In the genomic region with DNA sequence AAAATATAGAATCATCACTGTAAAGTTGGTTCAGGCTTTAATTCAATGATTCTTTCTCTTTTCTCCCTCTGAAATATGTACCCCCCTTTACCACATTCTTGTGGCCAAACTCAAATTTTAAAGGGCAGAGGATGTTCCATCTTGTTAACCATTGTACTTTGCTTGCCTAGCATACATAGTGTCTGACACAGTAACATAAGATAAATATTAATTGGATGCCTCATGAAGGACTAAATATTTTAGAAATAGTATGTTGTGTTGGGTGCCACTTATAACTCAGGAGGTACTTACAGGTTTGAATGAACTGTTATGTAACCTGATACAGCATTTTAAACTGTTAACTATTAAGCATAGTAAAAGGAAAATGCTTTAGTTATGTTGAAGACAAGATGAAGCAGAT, we compare ENCODE assay signal across 17 cellular contexts.
DNase-seq lines count a peak whose midpoint lies in the region; ATAC-seq, FAIRE-seq and TF ChIP-seq lines count a peak whose summit lies in the region.
"Had no signal": no experiment of that assay in that cellular context is flagged by ENCODE, and none has a peak within 500 bp of the region (broad histone marks: within the 10 kb centered on the region; RNA-seq: fewer than 3 reads in every experiment).

No MANE protein-coding gene starts in this region.

- H3K4me3 ChIP-seq in SJSA1 (no peak overlapping the region), fibroblast of pulmonary artery (replicated peaks; ENCODE audit: low read depth, low read length) (no peak overlapping the region)
- H3K4me3 ChIP-seq: colonic mucosa, GM23338, PC-9 had no signal

- H2BK20ac ChIP-seq in H9 (ENCODE audit: low read depth, low read length, poor library complexity, severe bottlenecking): no peak overlapping the region

- no peak overlapping the region for H3K56ac ChIP-seq in H9 (ENCODE audit: insufficient read length, low read depth, low read length)

- H3K4me3 Mint-ChIP-seq in activated naive CD8-positive, alpha-beta T cell treated with anti-CD3 and anti-CD28 coated beads, Interleukin-2, amount 50 U/mL, for 24 hours: no peak overlapping the region
- H3K4me3 Mint-ChIP-seq in activated naive CD8-positive, alpha-beta T cell treated with anti-CD3 and anti-CD28 coated beads for 36 hours: no peak overlapping the region
- no peak overlapping the region for H3K4me3 Mint-ChIP-seq in H9
- H3K4me3 Mint-ChIP-seq in Calu3 (ENCODE audit: low read depth, unreplicated experiment): no peak overlapping the region
- H3K4me3 Mint-ChIP-seq: GM23338; stimulated activated naive CD8-positive, alpha-beta T cell treated with anti-CD3 and anti-CD28 coated beads, Interleukin-15, Interleukin-2, amounts not matched to agents 100 ng/mL and 50 ng/mL, for 24 hours had no signal

- H3K27ac ChIP-seq in SJSA1: peak overlapping the region; percentile 39
- H3K27ac ChIP-seq in H9 (ENCODE audit: insufficient read length, low read depth, low read length): no peak overlapping the region
- H3K27ac ChIP-seq: colonic mucosa, PC-9 had no signal

- H3K27ac Mint-ChIP-seq in activated naive CD8-positive, alpha-beta T cell treated with anti-CD3 and anti-CD28 coated beads, Interleukin-2, amount 50 U/mL, for 24 hours: no peak overlapping the region
- no peak overlapping the region for H3K27ac Mint-ChIP-seq in activated naive CD8-positive, alpha-beta T cell treated with anti-CD3 and anti-CD28 coated beads for 36 hours
- H3K27ac Mint-ChIP-seq in H9 (no peak overlapping the region), Calu3 (ENCODE audit: unreplicated experiment) (no peak overlapping the region)
- H3K27ac Mint-ChIP-seq: GM23338; stimulated activated naive CD8-positive, alpha-beta T cell treated with anti-CD3 and anti-CD28 coated beads, Interleukin-15, Interleukin-2, amounts not matched to agents 100 ng/mL and 50 ng/mL, for 24 hours had no signal

- no peaks in the 10 kb centered on the region for H3K9me3 Mint-ChIP-seq in activated naive CD8-positive, alpha-beta T cell treated with anti-CD3 and anti-CD28 coated beads, Interleukin-2, amount 50 U/mL, for 24 hours
- H3K9me3 Mint-ChIP-seq in activated naive CD8-positive, alpha-beta T cell treated with anti-CD3 and anti-CD28 coated beads for 36 hours: no peaks in the 10 kb centered on the region
- H3K9me3 Mint-ChIP-seq in H9 (no peaks in the 10 kb centered on the region), Calu3 (ENCODE audit: low read depth, unreplicated experiment) (no peaks in the 10 kb centered on the region)
- H3K9me3 Mint-ChIP-seq: GM23338; stimulated activated naive CD8-positive, alpha-beta T cell treated with anti-CD3 and anti-CD28 coated beads, Interleukin-15, Interleukin-2, amounts not matched to agents 100 ng/mL and 50 ng/mL, for 24 hours had no signal

- H3K27me3 Mint-ChIP-seq in activated naive CD8-positive, alpha-beta T cell treated with anti-CD3 and anti-CD28 coated beads, Interleukin-2, amount 50 U/mL, for 24 hours: no peaks in the 10 kb centered on the region
- no peaks in the 10 kb centered on the region for H3K27me3 Mint-ChIP-seq in activated naive CD8-positive, alpha-beta T cell treated with anti-CD3 and anti-CD28 coated beads for 36 hours
- H3K27me3 Mint-ChIP-seq in H9 (ENCODE audit: low read depth) (no peaks in the 10 kb centered on the region), Calu3 (ENCODE audit: unreplicated experiment) (no peaks in the 10 kb centered on the region)
- H3K27me3 Mint-ChIP-seq: stimulated activated naive CD8-positive, alpha-beta T cell treated with anti-CD3 and anti-CD28 coated beads, Interleukin-15, Interleukin-2, amounts not matched to agents 100 ng/mL and 50 ng/mL, for 24 hours had no signal

- BruUV-seq in Calu3 (replicated peaks; lab: Mats Ljungman, UMichigan): no TSS peak

- no peak overlapping the region for H2AFZ ChIP-seq in H9 (ENCODE audit: low read length)
- H2AFZ ChIP-seq: GM23338, PC-9 had no signal

- CTCF ChIA-PET in Calu3 (lab: Charles Lee): no interaction called here

- no peak overlapping the region for H2BK12ac ChIP-seq in H9 (ENCODE audit: insufficient read length, low read depth, low read length)

- FAIRE-seq in urothelium cell line (lab: Jason Lieb, UNC): no peak

- H3K4me1 ChIP-seq in SJSA1 (replicated peaks): peaks cover 50% of the 10 kb centered on the region
- no peaks in the 10 kb centered on the region for H3K4me1 ChIP-seq in H9 (ENCODE audit: insufficient read depth, low read length)

- no peak overlapping the region for H2BK5ac ChIP-seq in H9 (ENCODE audit: insufficient read length, low read length)

- no peaks in the 10 kb centered on the region for H3K27me3 ChIP-seq in SJSA1 (replicated peaks)
- no peaks in the 10 kb centered on the region for H3K27me3 ChIP-seq in H9 (ENCODE audit: insufficient read depth, low read length)
- H3K27me3 ChIP-seq: colonic mucosa had no signal

- H3K9me3 ChIP-seq in SJSA1 (replicated peaks): no peaks in the 10 kb centered on the region
- no peaks in the 10 kb centered on the region for H3K9me3 ChIP-seq in H9 (ENCODE audit: control insufficient read depth, low read depth, low read length)
- H3K9me3 ChIP-seq: Caco-2, colonic mucosa had no signal

- H4K91ac ChIP-seq in H9 (ENCODE audit: insufficient read length, low read depth, low read length): no peak overlapping the region

- no peak overlapping the region for H3K23ac ChIP-seq in H9 (ENCODE audit: insufficient read length, low read depth, low read length)

- H3K14ac ChIP-seq in H9 (ENCODE audit: insufficient read depth, low read length): no peak overlapping the region

- H4K20me1 ChIP-seq in H9 (ENCODE audit: control insufficient read depth, insufficient read depth, insufficient read length): no peaks in the 10 kb centered on the region

- H2BK120ac ChIP-seq in H9 (ENCODE audit: low read depth, low read length, poor library complexity, severe bottlenecking): no peak overlapping the region

- H2AK5ac ChIP-seq in H9 (ENCODE audit: insufficient read length, low read length): no peak overlapping the region

- H3K9ac ChIP-seq in H9 (ENCODE audit: extremely low read depth, insufficient read length, low read length): no peak overlapping the region

- no peak overlapping the region for H2BK15ac ChIP-seq in H9 (ENCODE audit: low read depth, low read length)

- H3T11ph ChIP-seq in H9 (ENCODE audit: low read length): no peak overlapping the region

- no peaks in the 10 kb centered on the region for H3K23me2 ChIP-seq in H9 (ENCODE audit: insufficient read length, low read depth, low read length, poor library complexity, severe bottlenecking)

- no peak overlapping the region for H4K8ac ChIP-seq in H9 (replicated peaks; ENCODE audit: insufficient read length, low read depth, low read length)

- no peak for DNase-seq in activated naive CD8-positive, alpha-beta T cell treated with anti-CD3 and anti-CD28 coated beads, Interleukin-2, amount 50 U/mL, for 24 hours
- no peak for DNase-seq in activated naive CD8-positive, alpha-beta T cell treated with anti-CD3 and anti-CD28 coated beads for 36 hours
- DNase-seq in SJSA1 (ENCODE audit: low read depth in 1 of 2, low spot score in 2 of 2) (peak in 1 of 2 experiments; percentile 74), fibroblast of pulmonary artery (ENCODE audit: low read depth) (peak; percentile 35), urothelium cell line (ENCODE audit: low spot score) (peak; percentile 12), H9 (no peak), Calu3 (no peak)
- DNase-seq: activated CD4-positive, alpha-beta T cell treated with anti-CD3 and anti-CD28 coated beads for 4 hours; activated T-cell treated with anti-CD3 and anti-CD28 coated beads for 4 hours; Caco-2; colonic mucosa; mesendoderm; NCI-H1092; PC-9 had no signal

- no peaks in the 10 kb centered on the region for H3K36me3 Mint-ChIP-seq in activated naive CD8-positive, alpha-beta T cell treated with anti-CD3 and anti-CD28 coated beads, Interleukin-2, amount 50 U/mL, for 24 hours (ENCODE audit: low read depth)
- no peaks in the 10 kb centered on the region for H3K36me3 Mint-ChIP-seq in activated naive CD8-positive, alpha-beta T cell treated with anti-CD3 and anti-CD28 coated beads for 36 hours
- no peaks in the 10 kb centered on the region for H3K36me3 Mint-ChIP-seq in H9 (ENCODE audit: insufficient read depth in 1 of 3, low read depth in 3 of 3)
- no peaks in the 10 kb centered on the region for H3K36me3 Mint-ChIP-seq in Calu3 (ENCODE audit: insufficient read depth, unreplicated experiment)

- H3K18ac ChIP-seq in H9 (ENCODE audit: insufficient read length, low read depth, low read length): no peak overlapping the region

- H4K5ac ChIP-seq in H9 (ENCODE audit: insufficient read length, low read depth, low read length): no peak overlapping the region

- H3K4me1 Mint-ChIP-seq in activated naive CD8-positive, alpha-beta T cell treated with anti-CD3 and anti-CD28 coated beads, Interleukin-2, amount 50 U/mL, for 24 hours: peaks cover 69% of the 10 kb centered on the region
- H3K4me1 Mint-ChIP-seq in activated naive CD8-positive, alpha-beta T cell treated with anti-CD3 and anti-CD28 coated beads for 36 hours: peaks cover 54% of the 10 kb centered on the region
- H3K4me1 Mint-ChIP-seq in H9 (peaks cover 11 to 22% of the 10 kb centered on the region in 2 experiments), Calu3 (ENCODE audit: low read depth, unreplicated experiment) (peaks cover 42% of the 10 kb centered on the region)

- no peak overlapping the region for H3K4me2 ChIP-seq in H9 (ENCODE audit: insufficient read depth, insufficient read length, low read length)
- H3K4me2 ChIP-seq: GM23338, PC-9 had no signal

- no peaks in the 10 kb centered on the region for H3K79me1 ChIP-seq in H9 (ENCODE audit: insufficient read depth, low read depth, low read length, poor library complexity, severe bottlenecking)

- no peaks in the 10 kb centered on the region for H3K36me3 ChIP-seq in SJSA1
- H3K36me3 ChIP-seq: colonic mucosa had no signal

- peak; percentile 59 for ATAC-seq in activated naive CD8-positive, alpha-beta T cell treated with anti-CD3 and anti-CD28 coated beads, Interleukin-2, amount 50 U/mL, for 24 hours
- ATAC-seq in HG02970 (IDR thresholded peaks at IDR 0.05; ENCODE audit: low FRiP score, unreplicated experiment): no peak
- ATAC-seq: GM23338 had no signal

- no peak overlapping the region for H3K4ac ChIP-seq in H9 (ENCODE audit: low read depth, low read length)

- TF ChIP-seq CTCF in fibroblast of pulmonary artery (IDR thresholded peaks at IDR 0.05; ENCODE audit: low read length, missing control alignments) (no peak), H9 (conservative IDR thresholded peaks at IDR 0.05) (no peak), Calu3 (IDR thresholded peaks at IDR 0.05; ENCODE audit: unreplicated experiment) (no peak)

- peaks cover 2% of the 10 kb centered on the region; the same call in 1 of the 2 replicates for H3K79me2 ChIP-seq in H9 (ENCODE audit: insufficient read depth, low read length)

- intact Hi-C loops in Calu3 (cut with micrococcal nuclease; ENCODE audit: unreplicated experiment): no loop called here

Comparison
In these comparisons a context has a peak if more than half of its experiments do, and no peak if none do; other contexts are left out.
1. DNase-seq: peak in fibroblast of pulmonary artery (single experiment) and urothelium cell line (single experiment); none in activated naive CD8-positive, alpha-beta T cell treated with anti-CD3 and anti-CD28 coated beads, Interleukin-2, amount 50 U/mL, for 24 hours (single experiment), activated naive CD8-positive, alpha-beta T cell treated with anti-CD3 and anti-CD28 coated beads for 36 hours (single experiment), H9 (single experiment) and Calu3 (single experiment).